Comparison of ENCODE assay signal across 29 cellular contexts in genomic region chr7:40851001-40851400, GRCh38.
"Had no signal": no experiment of that assay in that cellular context is flagged by ENCODE, and none has a peak within 500 bp of the region (broad histone marks: within the 10 kb centered on the region; RNA-seq: fewer than 3 reads in every experiment).

No MANE protein-coding gene starts in this region.

- H3K4me3 ChIP-seq: adrenal gland, body of pancreas, esophagus squamous epithelium, heart left ventricle had no signal

- H3K4me1 ChIP-seq: body of pancreas, heart left ventricle had no signal

- ATAC-seq: activated CD4-positive, alpha-beta T cell treated with anti-CD3 and anti-CD28 coated beads for 36 hours; activated CD8-positive, alpha-beta memory T cell treated with anti-CD3 and anti-CD28 coated beads, Interleukin-2, amount 10 ng/mL, durations not matched to agents 7 days and 5 days; activated CD8-positive, alpha-beta T cell treated with anti-CD3 and anti-CD28 coated beads, Interleukin-2, amount 10 ng/mL, durations not matched to agents 7 days and 5 days; activated naive CD8-positive, alpha-beta T cell treated with anti-CD3 and anti-CD28 coated beads, Interleukin-2, amount 50 U/mL, for 24 hours; body of pancreas; heart left ventricle had no signal

- DNase-seq: activated B cell treated with CpG ODN at 0.5 μM for 24 hours; activated CD4-positive, alpha-beta memory T cell treated with anti-CD3 and anti-CD28 coated beads for 36 hours; activated CD4-positive, alpha-beta T cell treated with anti-CD3 and anti-CD28 coated beads for 36 hours; activated CD4-positive, alpha-beta T cell treated with anti-CD3 and anti-CD28 coated beads, Interleukin-2, amount 10 ng/mL, durations not matched to agents 24 days and 14 days; activated CD4-positive, CD25-positive, alpha-beta regulatory T cell treated with anti-CD3 and anti-CD28 coated beads, Interleukin-2, amount 50 U/mL, for 72 hours; activated CD8-positive, alpha-beta memory T cell treated with anti-CD3 and anti-CD28 coated beads, Interleukin-2, amount 10 ng/mL, durations not matched to agents 7 days and 5 days; activated CD8-positive, alpha-beta memory T cell treated with anti-CD3 and anti-CD28 coated beads, Interleukin-2, amount 50 U/mL, for 4 hours; activated CD8-positive, alpha-beta T cell treated with anti-CD3 and anti-CD28 coated beads, Interleukin-2, amount 10 ng/mL, durations not matched to agents 7 days and 5 days; activated effector memory CD4-positive, alpha-beta T cell treated with anti-CD3 and anti-CD28 coated beads, Interleukin-2, amount 50 U/mL, for 16 hours; activated naive CD4-positive, alpha-beta T cell treated with anti-CD3 and anti-CD28 coated beads for 36 hours; activated naive CD8-positive, alpha-beta T cell treated with anti-CD3 and anti-CD28 coated beads for 36 hours; activated naive CD8-positive, alpha-beta T cell treated with anti-CD3 and anti-CD28 coated beads, Interleukin-2, amount 50 U/mL, for 24 hours; activated T-cell treated with anti-CD3 and anti-CD28 coated beads, Interleukin-2, amount 50 U/mL, for 1 hour; activated T-cell treated with anti-CD3 and anti-CD28 coated beads, Interleukin-2, amount 50 U/mL, for 48 hours; adrenal gland; amygdala; aorta; body of pancreas; caudate nucleus; cortex of kidney; dermis blood vessel endothelial cell; effector CD4-positive, alpha-beta T cell; esophagus squamous epithelium; glutamatergic neuron; heart left ventricle; hypothalamus; T1000; WERI-Rb-1 had no signal

- H3K9me3 ChIP-seq: adrenal gland, body of pancreas, esophagus squamous epithelium, heart left ventricle had no signal

- H3K27ac ChIP-seq: adrenal gland, body of pancreas, epithelial cell of prostate, esophagus squamous epithelium, heart left ventricle, WERI-Rb-1 had no signal

- H3K36me3 ChIP-seq: adrenal gland, esophagus squamous epithelium, heart left ventricle, WERI-Rb-1 had no signal
